Comparison of ENCODE assay signal across 7 cellular contexts in the genomic region with DNA sequence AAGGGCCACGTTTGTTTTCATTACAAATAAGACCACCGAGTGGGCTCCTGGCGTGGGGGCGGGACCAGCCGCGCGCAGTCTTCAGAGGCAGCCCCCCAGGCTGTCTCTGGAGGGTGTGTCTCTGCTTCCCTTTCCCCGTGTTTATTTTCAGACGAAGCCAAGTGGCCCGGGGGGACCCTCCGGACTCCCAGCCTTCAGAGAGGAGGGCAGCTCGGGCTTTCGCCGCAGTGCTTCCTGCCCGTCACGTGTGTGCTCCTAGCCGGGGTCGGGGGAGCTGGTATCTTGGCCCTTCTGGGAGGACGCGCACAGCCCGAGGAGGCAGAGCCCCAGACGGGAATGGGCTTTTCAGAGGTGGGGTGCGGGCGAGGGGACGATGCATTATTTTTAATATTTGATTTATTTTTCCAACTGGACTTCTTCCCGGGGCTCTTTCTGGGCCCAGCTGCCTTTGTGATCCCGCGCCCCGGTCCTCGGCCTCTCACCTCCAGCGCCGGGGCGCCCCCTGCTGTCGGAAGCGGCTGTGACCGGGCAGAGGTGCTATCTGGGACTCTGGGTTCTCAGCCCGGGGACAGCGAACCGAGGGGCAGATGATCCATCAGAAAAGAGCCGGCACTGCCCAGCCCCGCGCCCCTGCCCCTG.
DNase-seq lines count a peak whose midpoint lies in the region; ATAC-seq and TF ChIP-seq lines count a peak whose summit lies in the region.

No MANE protein-coding gene starts in this region.

- H3K27ac ChIP-seq in right lobe of liver, result no peak overlapping the region

- TF ChIP-seq POLR2A in right lobe of liver (IDR thresholded peaks at IDR 0.05), result no peak

- peak; percentile 81 to 92 (median 88) for TF ChIP-seq CTCF in right lobe of liver (IDR thresholded peaks at IDR 0.05)

- peak; percentile 34 for DNase-seq in NCI-H2227 treated with DMSO at 0.1 percent for 48 hours (lab: John Stamatoyannopoulos, UW)
- DNase-seq in activated CD4-positive, alpha-beta T cell treated with anti-CD3 and anti-CD28 coated beads, Interleukin-2, amount 10 ng/mL, durations not matched to agents 7 days and 5 days, result peak; percentile 83
- peak; percentile 41 for DNase-seq in dedifferentiated amniotic fluid mesenchymal stem cell (ENCODE audit: extremely low spot score)
- peak; percentile 88 to 91 (median 89) for DNase-seq in right lobe of liver
- DNase-seq in stimulated activated CD4-positive, alpha-beta T cell treated with anti-CD3 and anti-CD28 coated beads, Interleukin-4, amount 100 ng/mL, for 1 hour, result peak; percentile 90

- H3K27me3 ChIP-seq in right lobe of liver, result no peaks in the 10 kb centered on the region

- H3K27me3 Mint-ChIP-seq in activated CD4-positive, alpha-beta T cell treated with anti-CD3 and anti-CD28 coated beads, Interleukin-2, amount 10 ng/mL, durations not matched to agents 7 days and 5 days, result peaks cover 6% of the 10 kb centered on the region

- intact Hi-C loops in right lobe of liver (cut with DNase I), result loop anchor here (10.0 kb wide), 2 partner anchors 802 to 812 kb away; no protein-coding TSS in a partner anchor

- H3K4me3 Mint-ChIP-seq in activated CD4-positive, alpha-beta T cell treated with anti-CD3 and anti-CD28 coated beads, Interleukin-2, amount 10 ng/mL, durations not matched to agents 7 days and 5 days, result peak overlapping the region; percentile 49

- H3K9me3 ChIP-seq in right lobe of liver, result no peaks in the 10 kb centered on the region

- CTCF ChIA-PET in activated CD4-positive, alpha-beta T cell treated with anti-CD3 and anti-CD28 coated beads, Interleukin-2, amount 10 ng/mL, durations not matched to agents 7 days and 5 days (lab: Charles Lee), result interaction anchor here (0.6 to 2.8 kb wide), 10 partner anchors 9 to 1425 kb away, joined by 3 to 10 read pairs (median 4); no protein-coding TSS in a partner anchor

- ATAC-seq in GM18498 (IDR thresholded peaks at IDR 0.05; ENCODE audit: unreplicated experiment) (peak; percentile 74), HG03095 (IDR thresholded peaks at IDR 0.05; ENCODE audit: unreplicated experiment) (peak; percentile 50), right lobe of liver (peak; percentile 94 to 95 (median 94))

- H3K4me1 Mint-ChIP-seq in activated CD4-positive, alpha-beta T cell treated with anti-CD3 and anti-CD28 coated beads, Interleukin-2, amount 10 ng/mL, durations not matched to agents 7 days and 5 days, result peaks cover 3% of the 10 kb centered on the region

- no peak overlapping the region for H3K27ac Mint-ChIP-seq in activated CD4-positive, alpha-beta T cell treated with anti-CD3 and anti-CD28 coated beads, Interleukin-2, amount 10 ng/mL, durations not matched to agents 7 days and 5 days

- no peaks in the 10 kb centered on the region for H3K36me3 Mint-ChIP-seq in activated CD4-positive, alpha-beta T cell treated with anti-CD3 and anti-CD28 coated beads, Interleukin-2, amount 10 ng/mL, durations not matched to agents 7 days and 5 days (ENCODE audit: low read depth)

- POLR2A ChIA-PET in activated CD4-positive, alpha-beta T cell treated with anti-CD3 and anti-CD28 coated beads, Interleukin-2, amount 10 ng/mL, durations not matched to agents 7 days and 5 days (lab: Charles Lee), result no interaction called here

- H3K4me3 ChIP-seq in right lobe of liver, result peak overlapping the region; percentile 51 to 61 (median 58)

- H3K9me3 Mint-ChIP-seq in activated CD4-positive, alpha-beta T cell treated with anti-CD3 and anti-CD28 coated beads, Interleukin-2, amount 10 ng/mL, durations not matched to agents 7 days and 5 days, result no peaks in the 10 kb centered on the region

- WGBS in right lobe of liver (ENCODE audit: insufficient coverage, low coverage, low lambda C conversion rate, missing lambda C conversion rate), result under 1% methylated on average over 22 of the region's 42 CpGs

- H3K4me1 ChIP-seq in right lobe of liver, result peaks cover 0 to 18% (median 5%) of the 10 kb centered on the region in 4 donors

- H3K36me3 ChIP-seq in right lobe of liver, result no peaks in the 10 kb centered on the region

Comparison
In these comparisons a context has a peak if more than half of its experiments do, and no peak if none do; other contexts are left out.
1. DNase-seq: peak in every context shown above with its lines; median percentile 90 in stimulated activated CD4-positive, alpha-beta T cell treated with anti-CD3 and anti-CD28 coated beads, Interleukin-4, amount 100 ng/mL, for 1 hour; 89 in right lobe of liver; 83 in activated CD4-positive, alpha-beta T cell treated with anti-CD3 and anti-CD28 coated beads, Interleukin-2, amount 10 ng/mL, durations not matched to agents 7 days and 5 days; 41 in dedifferentiated amniotic fluid mesenchymal stem cell; 34 in NCI-H2227 treated with DMSO at 0.1 percent for 48 hours.